Comparison of ENCODE assay signal across 18 cellular contexts in genomic region chr1:183241446-183241845, GRCh38. TPM values are rescaled to one million over a fixed set of nuclear protein-coding genes. Genes with fewer than 3 reads are reported as not detected.
DNase-seq lines count a peak whose midpoint lies in the region; ATAC-seq and TF ChIP-seq lines count a peak whose summit lies in the region.
"Had no signal": no experiment of that assay in that cellular context is flagged by ENCODE, and none has a peak within 500 bp of the region (broad histone marks: within the 10 kb centered on the region; RNA-seq: fewer than 3 reads in every experiment).

No MANE protein-coding gene starts in this region.

- H3K4me1 ChIP-seq in mesenchymal stem cell (ENCODE audit: control insufficient read depth, insufficient read depth, low read depth, low read length) (no peaks in the 10 kb centered on the region), tibial nerve (peaks cover 0 to 56% (median 10%) of the 10 kb centered on the region in 4 donors)

- H3K36me3 ChIP-seq in mesenchymal stem cell (ENCODE audit: control insufficient read depth in 1 of 2, insufficient read depth in 2 of 2, low read depth in 1 of 2, low read length in 2 of 2): no peaks in the 10 kb centered on the region
- no peaks in the 10 kb centered on the region for H3K36me3 ChIP-seq in tibial nerve

- H3K9me3 ChIP-seq in mesenchymal stem cell (ENCODE audit: control insufficient read depth, low read length): no peaks in the 10 kb centered on the region
- H3K9me3 ChIP-seq in tibial nerve: no peaks in the 10 kb centered on the region

- no peak overlapping the region for H4K8ac ChIP-seq in mesenchymal stem cell (ENCODE audit: low read length)

- peak overlapping the region; percentile 83 for H3K9ac ChIP-seq in mesenchymal stem cell (ENCODE audit: low read length)

- H3K18ac ChIP-seq in mesenchymal stem cell (ENCODE audit: low read depth in 1 of 2, low read length in 2 of 2): no peak overlapping the region

- H3K4me2 ChIP-seq in mesenchymal stem cell (ENCODE audit: low read length, poor library complexity, severe bottlenecking): no peak overlapping the region
- H3K4me2 ChIP-seq: PC-9 had no signal

- H3K4me3 ChIP-seq in cardiac fibroblast (replicated peaks in 1 of 2; ENCODE audit: low read depth in 2 of 2, low read length in 2 of 2): no peak overlapping the region
- peak overlapping the region in 1 of 2 experiments; percentile 17 for H3K4me3 ChIP-seq in mesenchymal stem cell (ENCODE audit: insufficient read depth in 1 of 2, low read depth in 1 of 2, low read length in 2 of 2)
- H3K4me3 ChIP-seq in tibial nerve: no peak overlapping the region
- H3K4me3 ChIP-seq: PC-9 had no signal

- DNase-seq in GM04503 (ENCODE audit: low read depth) (peak; percentile 77), cardiac fibroblast (ENCODE audit: low read depth in 2 of 2) (peak; percentile 53 to 57), mesenchymal stem cell (no peak), tibial nerve (ENCODE audit: low spot score in 2 of 2) (no peak), head of caudate nucleus (no peak), SK-N-DZ (ENCODE audit: low spot score) (no peak)
- DNase-seq: activated naive CD4-positive, alpha-beta T cell treated with anti-CD3 and anti-CD28 coated beads, Interleukin-2, amount 10 ng/mL, durations not matched to agents 7 days and 5 days; activated T-cell treated with anti-CD3 and anti-CD28 coated beads, Interleukin-2, amount 50 U/mL, for 1 hour; IMR-90; MV-4-11; naive thymus-derived CD8-positive, alpha-beta T cell; NCI-H2081; NCI-H748 treated with DMSO at 0.1 percent for 48 hours; PC-9; stimulated activated naive CD8-positive, alpha-beta T cell treated with anti-CD3 and anti-CD28 coated beads, Interleukin-15, amount 100 ng/mL, for 72 hours had no signal

- H2BK12ac ChIP-seq in mesenchymal stem cell (ENCODE audit: low read length in 2 of 2): no peak overlapping the region

- H3K27me3 ChIP-seq in mesenchymal stem cell (ENCODE audit: control insufficient read depth in 1 of 2, insufficient read depth in 1 of 2, low read length in 2 of 2) (no peaks in the 10 kb centered on the region), tibial nerve (no peaks in the 10 kb centered on the region)

- H2BK15ac ChIP-seq in mesenchymal stem cell (ENCODE audit: low read depth, poor library complexity, severe bottlenecking): no peak overlapping the region

- no peak overlapping the region for H2BK120ac ChIP-seq in mesenchymal stem cell (ENCODE audit: low read depth, low read length)

- no peak for TF ChIP-seq POLR2A in tibial nerve (IDR thresholded peaks at IDR 0.05)

- H3K23ac ChIP-seq in mesenchymal stem cell (ENCODE audit: low read length in 2 of 2): no peak overlapping the region

- TF ChIP-seq CTCF in cardiac fibroblast (IDR thresholded peaks at IDR 0.05; ENCODE audit: low read depth, low read length): no peak
- TF ChIP-seq CTCF in tibial nerve (IDR thresholded peaks at IDR 0.05): no peak

- no peak for TF ChIP-seq EP300 in tibial nerve (IDR thresholded peaks at IDR 0.05)

- no peak overlapping the region for H2BK5ac ChIP-seq in mesenchymal stem cell (ENCODE audit: low read depth, low read length, poor library complexity, severe bottlenecking)

- ATAC-seq in GM19328 (IDR thresholded peaks at IDR 0.05; ENCODE audit: unreplicated experiment): no peak
- ATAC-seq: left lobe of liver; naive thymus-derived CD8-positive, alpha-beta T cell; stimulated activated naive CD8-positive, alpha-beta T cell treated with anti-CD3 and anti-CD28 coated beads, Interleukin-15, amount 100 ng/mL, for 72 hours had no signal

- H2AFZ ChIP-seq in mesenchymal stem cell (ENCODE audit: low read depth, low read length): no peak overlapping the region
- H2AFZ ChIP-seq: PC-9 had no signal

- no peak overlapping the region for H3K14ac ChIP-seq in mesenchymal stem cell (ENCODE audit: low read length in 2 of 2)

- no peak overlapping the region for H3K4ac ChIP-seq in mesenchymal stem cell (ENCODE audit: low read depth in 1 of 2, low read length in 2 of 2)

- H3K27ac ChIP-seq in mesenchymal stem cell (ENCODE audit: low read length, poor library complexity, severe bottlenecking) (no peak overlapping the region), tibial nerve (peak overlapping the region; percentile 65 to 88 (median 78))
- H3K27ac ChIP-seq: C4-2B, PC-9 had no signal

- 78% methylated on average over 4 of the region's 4 CpGs for WGBS in mesenchymal stem cell
- WGBS in tibial nerve, 2 donors: 50 to 54% methylated on average over 4 of the region's 4 CpGs

- no peak overlapping the region for H4K91ac ChIP-seq in mesenchymal stem cell (ENCODE audit: low read length)

- no peaks in the 10 kb centered on the region for H3K79me1 ChIP-seq in mesenchymal stem cell (replicated peaks; ENCODE audit: low read length, poor library complexity, severe bottlenecking)

- intact Hi-C loops in head of caudate nucleus (cut with DNase I): no loop called here

- H2AK5ac ChIP-seq in mesenchymal stem cell (ENCODE audit: low read length, severe bottlenecking): no peak overlapping the region

RNA-seq across cellular contexts. Expression of gene LAMC2, which starts 55.4 kb away (rescaled TPM):
- 0.37 TPM for polyA plus RNA-seq in mesenchymal stem cell (2013, experiment 1 of 2)
- polyA plus RNA-seq in mesenchymal stem cell (2013, experiment 2 of 2): 0.38 TPM
- total RNA-seq in tibial nerve: 10 to 100 TPM in 2 of 4 donors, 1 to 10 TPM in 2; 4.5 to 11.9 (median 8.1) TPM
- 0.03 TPM in 1 of 2 replicates, not detected in the other for polyA plus RNA-seq in SK-N-DZ (2014; cell fraction: cytosol; rRNA removed)
- not detected in 2 replicates for polyA plus RNA-seq in SK-N-DZ (2014; cell fraction: nucleus; rRNA removed)
- total RNA-seq: naive thymus-derived CD8-positive, alpha-beta T cell had no signal
- polyA plus RNA-seq: naive thymus-derived CD8-positive, alpha-beta T cell had no signal

Comparison
In these comparisons a context has a peak if more than half of its experiments do, and no peak if none do; other contexts are left out.
1. DNase-seq: peak in GM04503 (single experiment) and cardiac fibroblast (2 of 2); none in mesenchymal stem cell (single experiment), tibial nerve (0 of 2), head of caudate nucleus (0 of 42) and SK-N-DZ (single experiment).